ENCODE assay signal across 9 cellular contexts in the genomic region with DNA sequence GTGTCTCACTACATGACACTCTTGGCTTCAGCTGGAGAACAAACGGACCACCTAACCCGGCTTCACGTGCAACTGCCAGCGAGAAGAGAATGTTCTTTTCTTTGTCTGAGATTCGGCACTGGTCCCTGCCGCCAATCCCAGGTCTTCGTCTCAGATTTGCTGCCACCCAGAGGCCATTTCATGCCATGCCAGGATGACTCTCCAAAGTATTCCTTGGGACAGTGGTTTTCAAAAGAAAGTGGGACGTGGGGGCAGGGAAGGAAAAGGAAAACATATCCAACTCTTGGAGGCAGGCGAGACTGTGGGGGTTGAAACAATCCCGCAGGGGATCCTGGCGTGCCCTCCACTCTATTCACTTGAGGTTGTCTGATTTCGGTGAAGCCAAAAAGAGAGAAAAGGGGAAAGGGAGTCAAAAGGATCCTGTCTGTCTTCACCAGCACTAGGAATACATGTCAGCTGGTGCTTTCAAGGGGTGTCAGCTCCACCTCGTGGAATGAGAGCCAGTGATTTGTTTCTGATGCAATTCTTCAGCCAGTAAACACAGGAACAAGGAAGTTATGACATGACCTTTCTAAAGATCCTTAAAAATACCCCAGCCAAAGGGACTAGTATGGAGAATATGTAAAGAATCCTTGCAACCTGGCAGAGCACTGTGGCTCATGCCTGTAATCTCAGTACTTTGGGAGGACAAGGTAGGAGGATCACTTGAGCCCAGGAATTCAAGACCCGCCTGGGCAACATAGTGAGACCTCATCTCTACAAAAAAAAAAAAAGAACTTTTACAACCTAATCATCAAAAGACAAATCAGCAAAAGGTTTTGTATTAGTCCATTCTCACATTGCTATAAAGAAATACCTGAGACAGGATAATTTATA. TPM values are rescaled to one million over a fixed set of nuclear protein-coding genes. Genes with fewer than 3 reads are reported as not detected.
DNase-seq lines count a peak whose midpoint lies in the region; ATAC-seq and TF ChIP-seq lines count a peak whose summit lies in the region.
"Had no signal": no experiment of that assay in that cellular context is flagged by ENCODE, and none has a peak within 500 bp of the region (broad histone marks: within the 10 kb centered on the region; RNA-seq: fewer than 3 reads in every experiment).

No MANE protein-coding gene starts in this region.

- peak; percentile 91 for ATAC-seq in GM18907 (IDR thresholded peaks at IDR 0.05; ENCODE audit: unreplicated experiment)
- peak; percentile 74 for ATAC-seq in HG03439 (IDR thresholded peaks at IDR 0.05; ENCODE audit: unreplicated experiment)
- ATAC-seq in activated T-cell treated with anti-CD3 and anti-CD28 coated beads, Interleukin-2, amount 50 U/mL, for 72 hours (replicated peaks in 1 of 2), result no peak

- H3K27me3 Mint-ChIP-seq in activated T-cell treated with anti-CD3 and anti-CD28 coated beads, Interleukin-2, amount 50 U/mL, for 72 hours (ENCODE audit: low read depth), result peaks cover 46% of the 10 kb centered on the region
- no peaks in the 10 kb centered on the region for H3K27me3 Mint-ChIP-seq in glutamatergic neuron (ENCODE audit: unreplicated experiment)

- peaks cover 0 to 4% of the 10 kb centered on the region in 2 donors for H3K36me3 Mint-ChIP-seq in activated T-cell treated with anti-CD3 and anti-CD28 coated beads, Interleukin-2, amount 50 U/mL, for 72 hours (ENCODE audit: insufficient read depth in 2 of 2)
- no peaks in the 10 kb centered on the region for H3K36me3 Mint-ChIP-seq in glutamatergic neuron (ENCODE audit: unreplicated experiment)

- H3K4me1 Mint-ChIP-seq in activated T-cell treated with anti-CD3 and anti-CD28 coated beads, Interleukin-2, amount 50 U/mL, for 72 hours (ENCODE audit: low read depth), result peaks cover 5% of the 10 kb centered on the region
- peaks cover 19% of the 10 kb centered on the region for H3K4me1 Mint-ChIP-seq in glutamatergic neuron (ENCODE audit: low read depth, unreplicated experiment)

- no peak overlapping the region for H3K27ac Mint-ChIP-seq in activated T-cell treated with anti-CD3 and anti-CD28 coated beads, Interleukin-2, amount 50 U/mL, for 72 hours
- peak overlapping the region; percentile 75 for H3K27ac Mint-ChIP-seq in glutamatergic neuron (ENCODE audit: unreplicated experiment)

- H3K9me3 Mint-ChIP-seq in activated T-cell treated with anti-CD3 and anti-CD28 coated beads, Interleukin-2, amount 50 U/mL, for 72 hours, result peaks cover 6 to 12% of the 10 kb centered on the region in 2 donors
- peaks cover 1% of the 10 kb centered on the region for H3K9me3 Mint-ChIP-seq in glutamatergic neuron (ENCODE audit: unreplicated experiment)

- H3K4me3 Mint-ChIP-seq in activated T-cell treated with anti-CD3 and anti-CD28 coated beads, Interleukin-2, amount 50 U/mL, for 72 hours, result no peak overlapping the region
- peak overlapping the region; percentile 50 for H3K4me3 Mint-ChIP-seq in glutamatergic neuron (ENCODE audit: unreplicated experiment)

- peak; percentile 84 for TF ChIP-seq CTCF in glutamatergic neuron (IDR thresholded peaks at IDR 0.05; ENCODE audit: partially characterized antibody, unreplicated experiment)

- peak in 10 of 14 donors; percentile 15 to 49 (median 38) for DNase-seq in C1 segment of cervical spinal cord (lab: John Stamatoyannopoulos, UW)
- peak; percentile 80 for DNase-seq in NCI-H526 treated with DMSO at 0.1 percent for 48 hours (lab: John Stamatoyannopoulos, UW)
- DNase-seq in activated T-cell treated with anti-CD3 and anti-CD28 coated beads, Interleukin-2, amount 50 U/mL, for 72 hours, result peak; percentile 42
- peak; percentile 83 for DNase-seq in glutamatergic neuron
- DNase-seq in posterior cingulate gyrus, result peak; percentile 48 to 94 (median 70)
- no peak for DNase-seq in NCI-H187 treated with DMSO at 0.1 percent for 48 hours (lab: John Stamatoyannopoulos, UW)

- intact Hi-C loops in posterior cingulate gyrus (cut with DNase I), result no loop called here

RNA-seq across cellular contexts. Expression of a gene that starts 41.0 kb away (rescaled TPM):
- total RNA-seq in activated T-cell treated with anti-CD3 and anti-CD28 coated beads, Interleukin-2, amount 50 U/mL, for 72 hours, result not detected
- total RNA-seq in glutamatergic neuron (ENCODE audit: unreplicated experiment), result 0.37 TPM
- total RNA-seq: T-helper 1 cell treated with Interleukin-12 subunit alpha and Interleukin-12 subunit beta and Interleukin-4 antibody, amounts not matched to agents 30 ng/mL and 1 ng/mL, for 36 hours had no signal

RNA-seq across cellular contexts. Expression of a gene that starts 46.7 kb away (rescaled TPM):
- total RNA-seq in activated T-cell treated with anti-CD3 and anti-CD28 coated beads, Interleukin-2, amount 50 U/mL, for 72 hours, result 10 to 100 TPM; 16.9 to 23.8 TPM
- 198 TPM for total RNA-seq in glutamatergic neuron (ENCODE audit: unreplicated experiment)

RNA-seq across cellular contexts. Expression of a gene that starts 57.6 kb away (rescaled TPM):
- 100 to 1,000 TPM; 213 to 254 TPM for total RNA-seq in activated T-cell treated with anti-CD3 and anti-CD28 coated beads, Interleukin-2, amount 50 U/mL, for 72 hours
- 91.4 TPM for total RNA-seq in glutamatergic neuron (ENCODE audit: unreplicated experiment)

Comparison
In these comparisons a context has a peak if more than half of its experiments do, and no peak if none do; other contexts are left out.
1. ATAC-seq: peak in GM18907 (single experiment) and HG03439 (single experiment); none in activated T-cell treated with anti-CD3 and anti-CD28 coated beads, Interleukin-2, amount 50 U/mL, for 72 hours (0 of 2).